In genomic region chr2:48332286-48332685, GRCh38 we compare ENCODE assay signal across 10 cellular contexts. TPM values are rescaled to one million over a fixed set of nuclear protein-coding genes. Genes with fewer than 3 reads are reported as not detected.
DNase-seq lines count a peak whose midpoint lies in the region; ATAC-seq and TF ChIP-seq lines count a peak whose summit lies in the region.
"Had no signal": no experiment of that assay in that cellular context is flagged by ENCODE, and none has a peak within 500 bp of the region (broad histone marks: within the 10 kb centered on the region; RNA-seq: fewer than 3 reads in every experiment).

No MANE protein-coding gene starts in this region.

- POLR2A ChIA-PET in CD4-positive, alpha-beta memory T cell (lab: Charles Lee; ENCODE audit: partially characterized antibody) = interaction anchor here (0.6 kb wide), 1 partner anchor 10 kb away, joined by 3 read pairs; no protein-coding TSS in a partner anchor

- peak overlapping the region in 5 of 8 donors; percentile 2 to 61 (median 47) for H3K4me3 Mint-ChIP-seq in CD4-positive, alpha-beta memory T cell

- peak; percentile 64 for ATAC-seq in HG02938 (IDR thresholded peaks at IDR 0.05; ENCODE audit: unreplicated experiment)
- ATAC-seq in left lung = peak; percentile 50
- no peak for ATAC-seq in aorta (ENCODE audit: low FRiP score)

- peaks cover 64% of the 10 kb centered on the region for H3K4me1 ChIP-seq in CD4-positive, alpha-beta memory T cell (ENCODE audit: insufficient read depth, low read length)
- H3K4me1 ChIP-seq in left lung (peaks cover 4 to 63% of the 10 kb centered on the region in 2 donors), aorta (ENCODE audit: control insufficient read depth in 1 of 2, insufficient read depth in 2 of 2, low read length in 2 of 2) (no peaks in the 10 kb centered on the region)

- H3K27me3 ChIP-seq in CD4-positive, alpha-beta memory T cell (ENCODE audit: insufficient read depth, low read length) = no peaks in the 10 kb centered on the region
- H3K27me3 ChIP-seq in left lung (no peaks in the 10 kb centered on the region), aorta (ENCODE audit: control insufficient read depth in 1 of 2, insufficient read depth in 2 of 2, low read length in 1 of 2) (no peaks in the 10 kb centered on the region)

- no peak for DNase-seq in CD4-positive, alpha-beta memory T cell
- DNase-seq in SK-N-MC (ENCODE audit: low read depth, low spot score) (no peak), left lung (no peak), NCI-H2107 (lab: John Stamatoyannopoulos, UW) (no peak), H4 (ENCODE audit: low spot score) (no peak), aorta (no peak)
- DNase-seq in activated CD4-positive, alpha-beta T cell treated with anti-CD3 and anti-CD28 coated beads, Interleukin-2, amount 50 U/mL, for 1 hour = no peak
- DNase-seq: activated CD4-positive, alpha-beta T cell treated with anti-CD3 and anti-CD28 coated beads, Interleukin-2, amount 50 U/mL, for 4 hours; NCI-H446 treated with DMSO at 0.1 percent for 48 hours had no signal

- TF ChIP-seq CTCF in left lung (IDR thresholded peaks at IDR 0.05) = no peak

- no peak overlapping the region for H3K9ac ChIP-seq in SK-N-MC (ENCODE audit: insufficient read length)

- H3K27me3 Mint-ChIP-seq in CD4-positive, alpha-beta memory T cell = no peaks in the 10 kb centered on the region

- H3K27ac ChIP-seq in CD4-positive, alpha-beta memory T cell (ENCODE audit: low read depth, low read length) = no peak overlapping the region
- H3K27ac ChIP-seq in SK-N-MC (peak overlapping the region; percentile 38; the same call in 1 of the 2 replicates), left lung (peak overlapping the region in 1 of 2 donors; percentile 45), aorta (ENCODE audit: low read depth in 1 of 2, low read length in 2 of 2) (no peak overlapping the region)

- peaks cover 3 to 11% of the 10 kb centered on the region in 2 donors for H3K36me3 Mint-ChIP-seq in CD4-positive, alpha-beta memory T cell

- H3K9me3 ChIP-seq in CD4-positive, alpha-beta memory T cell (ENCODE audit: control insufficient read depth in 1 of 2, low read length in 2 of 2) = no peaks in the 10 kb centered on the region
- no peaks in the 10 kb centered on the region for H3K9me3 ChIP-seq in SK-N-MC (ENCODE audit: low read depth, low read length)
- no peaks in the 10 kb centered on the region for H3K9me3 ChIP-seq in left lung
- H3K9me3 ChIP-seq in aorta (ENCODE audit: control insufficient read depth, low read length) = no peaks in the 10 kb centered on the region

- H3K9me3 Mint-ChIP-seq in CD4-positive, alpha-beta memory T cell = no peaks in the 10 kb centered on the region

- CTCF ChIA-PET in CD4-positive, alpha-beta memory T cell (lab: Charles Lee; ENCODE audit: partially characterized antibody) = interaction anchor here (1.9 kb wide), 1 partner anchor 9 kb away, joined by 4 read pairs; no protein-coding TSS in a partner anchor

- intact Hi-C loops in CD4-positive, alpha-beta memory T cell (cut with micrococcal nuclease) = no loop called here
- intact Hi-C loops in left lung (cut with DNase I) = no loop called here
- intact Hi-C loops in aorta (cut with DNase I) = no loop called here

- no peaks in the 10 kb centered on the region for H3K36me3 ChIP-seq in CD4-positive, alpha-beta memory T cell (ENCODE audit: insufficient read depth, low read length)
- H3K36me3 ChIP-seq in SK-N-MC (ENCODE audit: insufficient read depth, low read length) (peaks cover 5% of the 10 kb centered on the region), left lung (no peaks in the 10 kb centered on the region), aorta (ENCODE audit: control insufficient read depth in 1 of 2, insufficient read depth in 2 of 2, low read length in 1 of 2) (no peaks in the 10 kb centered on the region)

- H3K4me1 Mint-ChIP-seq in CD4-positive, alpha-beta memory T cell = peaks cover 35 to 69% (median 49%) of the 10 kb centered on the region in 4 donors

- WGBS in aorta, 2 donors = 51 to 61% methylated on average over 5 of the region's 5 CpGs

- no peak overlapping the region for H3K4me3 ChIP-seq in CD4-positive, alpha-beta memory T cell (ENCODE audit: low read length in 2 of 2)
- H3K4me3 ChIP-seq in SK-N-MC = no peak overlapping the region
- H3K4me3 ChIP-seq in left lung = no peak overlapping the region
- no peak overlapping the region for H3K4me3 ChIP-seq in aorta (ENCODE audit: low read length in 2 of 2)

- H3K27ac Mint-ChIP-seq in CD4-positive, alpha-beta memory T cell = peak overlapping the region in 1 of 7 donors; percentile 63

RNA-seq across cellular contexts. Expression of gene FOXN2, which starts 17.8 kb away (rescaled TPM):
- 10 to 100 TPM; 60.4 to 67.3 TPM for total RNA-seq in CD4-positive, alpha-beta memory T cell
- polyA plus RNA-seq in CD4-positive, alpha-beta memory T cell = 10 to 100 TPM; 31.2 to 47.5 TPM
- total RNA-seq in left lung (10 to 100 TPM; 23.4 to 37.9 TPM), aorta (10 to 100 TPM; 25.6 to 28.4 TPM)
- total RNA-seq in H4 (2014; rRNA removed; shearing (Covaris generic)) = 22.5 and 28.2 TPM in 2 replicates
- polyA plus RNA-seq in aorta = 1 to 10 TPM; 5.9 to 6.6 TPM
